In the genomic region with DNA sequence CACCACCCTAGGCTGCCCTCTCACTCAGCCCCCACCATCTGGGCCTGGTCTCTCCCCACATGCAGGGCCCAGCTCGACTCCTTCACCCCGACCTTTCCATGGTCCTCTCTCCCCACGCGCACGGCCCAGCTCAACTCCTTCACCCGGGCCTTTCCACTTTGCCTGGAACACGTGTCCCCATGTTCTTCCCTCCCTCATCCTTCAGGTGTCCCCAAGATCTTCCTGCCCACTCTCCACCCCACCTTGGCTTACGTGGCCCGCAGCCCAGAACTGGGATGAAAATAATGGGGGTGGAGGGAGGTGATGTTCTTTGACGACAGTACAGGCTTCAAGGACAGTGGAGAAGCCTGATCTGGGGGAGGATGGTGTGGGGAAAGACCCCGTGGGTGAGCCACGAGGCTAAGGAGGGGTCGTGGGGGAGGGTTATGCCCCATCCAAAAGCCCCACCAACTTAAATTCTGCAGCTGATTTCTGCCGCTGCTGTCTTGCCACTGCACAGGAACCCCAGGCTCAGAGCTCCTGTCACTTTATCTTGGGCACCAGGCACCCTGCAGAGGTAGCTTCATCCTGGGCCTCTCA, we compare ENCODE assay signal across 2 cellular contexts.
TF ChIP-seq lines count a peak whose summit lies in the region.

No MANE protein-coding gene starts in this region.

TF ChIP-seq in IMR-90, 13 proteins besides CTCF, POLR2A, EP300 and RAD21:
- TF ChIP-seq, protein P1, sequence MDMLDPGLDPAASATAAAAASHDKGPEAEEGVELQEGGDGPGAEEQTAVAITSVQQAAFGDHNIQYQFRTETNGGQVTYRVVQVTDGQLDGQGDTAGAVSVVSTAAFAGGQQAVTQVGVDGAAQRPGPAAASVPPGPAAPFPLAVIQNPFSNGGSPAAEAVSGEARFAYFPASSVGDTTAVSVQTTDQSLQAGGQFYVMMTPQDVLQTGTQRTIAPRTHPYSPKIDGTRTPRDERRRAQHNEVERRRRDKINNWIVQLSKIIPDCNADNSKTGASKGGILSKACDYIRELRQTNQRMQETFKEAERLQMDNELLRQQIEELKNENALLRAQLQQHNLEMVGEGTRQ (IDR thresholded peaks at IDR 0.05; ENCODE audit: low read depth, low read length), result no peak
- TF ChIP-seq, protein P2, sequence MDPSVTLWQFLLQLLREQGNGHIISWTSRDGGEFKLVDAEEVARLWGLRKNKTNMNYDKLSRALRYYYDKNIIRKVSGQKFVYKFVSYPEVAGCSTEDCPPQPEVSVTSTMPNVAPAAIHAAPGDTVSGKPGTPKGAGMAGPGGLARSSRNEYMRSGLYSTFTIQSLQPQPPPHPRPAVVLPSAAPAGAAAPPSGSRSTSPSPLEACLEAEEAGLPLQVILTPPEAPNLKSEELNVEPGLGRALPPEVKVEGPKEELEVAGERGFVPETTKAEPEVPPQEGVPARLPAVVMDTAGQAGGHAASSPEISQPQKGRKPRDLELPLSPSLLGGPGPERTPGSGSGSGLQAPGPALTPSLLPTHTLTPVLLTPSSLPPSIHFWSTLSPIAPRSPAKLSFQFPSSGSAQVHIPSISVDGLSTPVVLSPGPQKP (IDR thresholded peaks at IDR 0.05; ENCODE audit: borderline replicate concordance, low read depth, low read length), result no peak
- TF ChIP-seq MAZ (IDR thresholded peaks at IDR 0.05; ENCODE audit: borderline replicate concordance, low read depth, low read length), result no peak
- TF ChIP-seq CHD1 (IDR thresholded peaks at IDR 0.05; ENCODE audit: low read depth, low read length), result no peak
- no peak for TF ChIP-seq SMC3 (IDR thresholded peaks at IDR 0.05; ENCODE audit: low read depth, low read length)
- TF ChIP-seq MXI1 (IDR thresholded peaks at IDR 0.05; ENCODE audit: borderline replicate concordance, low read depth, low read length), result no peak
- TF ChIP-seq NFE2L2 (IDR thresholded peaks at IDR 0.05; ENCODE audit: low read depth, low read length), result no peak
- TF ChIP-seq BHLHE40 (IDR thresholded peaks at IDR 0.05; ENCODE audit: low read depth, low read length), result no peak
- no peak for TF ChIP-seq RCOR1 (IDR thresholded peaks at IDR 0.05; ENCODE audit: insufficient replicate concordance, low read length)
- TF ChIP-seq MAFK (IDR thresholded peaks at IDR 0.05; ENCODE audit: low read depth, low read length), result no peak
- TF ChIP-seq CEBPB (IDR thresholded peaks at IDR 0.05; ENCODE audit: low read depth, low read length), result no peak
- no peak for TF ChIP-seq FOS (IDR thresholded peaks at IDR 0.05; ENCODE audit: low read depth, low read length)
- no peak for TF ChIP-seq RFX5 (IDR thresholded peaks at IDR 0.05; ENCODE audit: low read depth, low read length)

TF ChIP-seq in GM12878, 131 proteins besides CTCF, POLR2A, EP300 and RAD21:
- TF ChIP-seq POU2F2 (IDR thresholded peaks at IDR 0.05; ENCODE audit: borderline replicate concordance, low read depth, low read length), result peak; percentile 33; the same call in 1 of the 3 replicates
- peak; percentile 53; the same call in 1 of the 2 replicates for TF ChIP-seq RB1 (IDR thresholded peaks at IDR 0.05; ENCODE audit: borderline replicate concordance)
- TF ChIP-seq ZBED1 (IDR thresholded peaks at IDR 0.05; ENCODE audit: borderline replicate concordance), result no peak
- no peak for TF ChIP-seq NR2C1 (IDR thresholded peaks at IDR 0.05)
- TF ChIP-seq KDM1A (IDR thresholded peaks at IDR 0.05; ENCODE audit: borderline replicate concordance), result no peak
- TF ChIP-seq, protein P3, sequence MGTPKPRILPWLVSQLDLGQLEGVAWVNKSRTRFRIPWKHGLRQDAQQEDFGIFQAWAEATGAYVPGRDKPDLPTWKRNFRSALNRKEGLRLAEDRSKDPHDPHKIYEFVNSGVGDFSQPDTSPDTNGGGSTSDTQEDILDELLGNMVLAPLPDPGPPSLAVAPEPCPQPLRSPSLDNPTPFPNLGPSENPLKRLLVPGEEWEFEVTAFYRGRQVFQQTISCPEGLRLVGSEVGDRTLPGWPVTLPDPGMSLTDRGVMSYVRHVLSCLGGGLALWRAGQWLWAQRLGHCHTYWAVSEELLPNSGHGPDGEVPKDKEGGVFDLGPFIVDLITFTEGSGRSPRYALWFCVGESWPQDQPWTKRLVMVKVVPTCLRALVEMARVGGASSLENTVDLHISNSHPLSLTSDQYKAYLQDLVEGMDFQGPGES (IDR thresholded peaks at IDR 0.05), result no peak
- TF ChIP-seq, protein P4, sequence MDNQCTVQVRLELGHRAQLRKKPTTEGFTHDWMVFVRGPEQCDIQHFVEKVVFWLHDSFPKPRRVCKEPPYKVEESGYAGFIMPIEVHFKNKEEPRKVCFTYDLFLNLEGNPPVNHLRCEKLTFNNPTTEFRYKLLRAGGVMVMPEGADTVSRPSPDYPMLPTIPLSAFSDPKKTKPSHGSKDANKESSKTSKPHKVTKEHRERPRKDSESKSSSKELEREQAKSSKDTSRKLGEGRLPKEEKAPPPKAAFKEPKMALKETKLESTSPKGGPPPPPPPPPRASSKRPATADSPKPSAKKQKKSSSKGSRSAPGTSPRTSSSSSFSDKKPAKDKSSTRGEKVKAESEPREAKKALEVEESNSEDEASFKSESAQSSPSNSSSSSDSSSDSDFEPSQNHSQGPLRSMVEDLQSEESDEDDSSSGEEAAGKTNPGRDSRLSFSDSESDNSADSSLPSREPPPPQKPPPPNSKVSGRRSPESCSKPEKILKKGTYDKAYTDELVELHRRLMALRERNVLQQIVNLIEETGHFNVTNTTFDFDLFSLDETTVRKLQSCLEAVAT (IDR thresholded peaks at IDR 0.05), result peak; percentile 94
- 0 out of 2 replicates have a peak, but pooled peaks have one; percentile 7 for TF ChIP-seq YY1 (IDR thresholded peaks at IDR 0.05; ENCODE audit: low read depth, low read length)
- peak; percentile 46; the same call in 1 of the 2 replicates for TF ChIP-seq HDGF (IDR thresholded peaks at IDR 0.05)
- TF ChIP-seq, protein P5, sequence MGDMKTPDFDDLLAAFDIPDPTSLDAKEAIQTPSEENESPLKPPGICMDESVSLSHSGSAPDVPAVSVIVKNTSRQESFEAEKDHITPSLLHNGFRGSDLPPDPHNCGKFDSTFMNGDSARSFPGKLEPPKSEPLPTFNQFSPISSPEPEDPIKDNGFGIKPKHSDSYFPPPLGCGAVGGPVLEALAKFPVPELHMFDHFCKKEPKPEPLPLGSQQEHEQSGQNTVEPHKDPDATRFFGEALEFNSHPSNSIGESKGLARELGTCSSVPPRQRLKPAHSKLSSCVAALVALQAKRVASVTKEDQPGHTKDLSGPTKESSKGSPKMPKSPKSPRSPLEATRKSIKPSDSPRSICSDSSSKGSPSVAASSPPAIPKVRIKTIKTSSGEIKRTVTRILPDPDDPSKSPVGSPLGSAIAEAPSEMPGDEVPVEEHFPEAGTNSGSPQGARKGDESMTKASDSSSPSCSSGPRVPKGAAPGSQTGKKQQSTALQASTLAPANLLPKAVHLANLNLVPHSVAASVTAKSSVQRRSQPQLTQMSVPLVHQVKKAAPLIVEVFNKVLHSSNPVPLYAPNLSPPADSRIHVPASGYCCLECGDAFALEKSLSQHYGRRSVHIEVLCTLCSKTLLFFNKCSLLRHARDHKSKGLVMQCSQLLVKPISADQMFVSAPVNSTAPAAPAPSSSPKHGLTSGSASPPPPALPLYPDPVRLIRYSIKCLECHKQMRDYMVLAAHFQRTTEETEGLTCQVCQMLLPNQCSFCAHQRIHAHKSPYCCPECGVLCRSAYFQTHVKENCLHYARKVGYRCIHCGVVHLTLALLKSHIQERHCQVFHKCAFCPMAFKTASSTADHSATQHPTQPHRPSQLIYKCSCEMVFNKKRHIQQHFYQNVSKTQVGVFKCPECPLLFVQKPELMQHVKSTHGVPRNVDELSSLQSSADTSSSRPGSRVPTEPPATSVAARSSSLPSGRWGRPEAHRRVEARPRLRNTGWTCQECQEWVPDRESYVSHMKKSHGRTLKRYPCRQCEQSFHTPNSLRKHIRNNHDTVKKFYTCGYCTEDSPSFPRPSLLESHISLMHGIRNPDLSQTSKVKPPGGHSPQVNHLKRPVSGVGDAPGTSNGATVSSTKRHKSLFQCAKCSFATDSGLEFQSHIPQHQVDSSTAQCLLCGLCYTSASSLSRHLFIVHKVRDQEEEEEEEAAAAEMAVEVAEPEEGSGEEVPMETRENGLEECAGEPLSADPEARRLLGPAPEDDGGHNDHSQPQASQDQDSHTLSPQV (IDR thresholded peaks at IDR 0.05), result 0 out of 2 replicates have a peak, but pooled peaks have one; percentile 5
- TF ChIP-seq, protein P6, sequence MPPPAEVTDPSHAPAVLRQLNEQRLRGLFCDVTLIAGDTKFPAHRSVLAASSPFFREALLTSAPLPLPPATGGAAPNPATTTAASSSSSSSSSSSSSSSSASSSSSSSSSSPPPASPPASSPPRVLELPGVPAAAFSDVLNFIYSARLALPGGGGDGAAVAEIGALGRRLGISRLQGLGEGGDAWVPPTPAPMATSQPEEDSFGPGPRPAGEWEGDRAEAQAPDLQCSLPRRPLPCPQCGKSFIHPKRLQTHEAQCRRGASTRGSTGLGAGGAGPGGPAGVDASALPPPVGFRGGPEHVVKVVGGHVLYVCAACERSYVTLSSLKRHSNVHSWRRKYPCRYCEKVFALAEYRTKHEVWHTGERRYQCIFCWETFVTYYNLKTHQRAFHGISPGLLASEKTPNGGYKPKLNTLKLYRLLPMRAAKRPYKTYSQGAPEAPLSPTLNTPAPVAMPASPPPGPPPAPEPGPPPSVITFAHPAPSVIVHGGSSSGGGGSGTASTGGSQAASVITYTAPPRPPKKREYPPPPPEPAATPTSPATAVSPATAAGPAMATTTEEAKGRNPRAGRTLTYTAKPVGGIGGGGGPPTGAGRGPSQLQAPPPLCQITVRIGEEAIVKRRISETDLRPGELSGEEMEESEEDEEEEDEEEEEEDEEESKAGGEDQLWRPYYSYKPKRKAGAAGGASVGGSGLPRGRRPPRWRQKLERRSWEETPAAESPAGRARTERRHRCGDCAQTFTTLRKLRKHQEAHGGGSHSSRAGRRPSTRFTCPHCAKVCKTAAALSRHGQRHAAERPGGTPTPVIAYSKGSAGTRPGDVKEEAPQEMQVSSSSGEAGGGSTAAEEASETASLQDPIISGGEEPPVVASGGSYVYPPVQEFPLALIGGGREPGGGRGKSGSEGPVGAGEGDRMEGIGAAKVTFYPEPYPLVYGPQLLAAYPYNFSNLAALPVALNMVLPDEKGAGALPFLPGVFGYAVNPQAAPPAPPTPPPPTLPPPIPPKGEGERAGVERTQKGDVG (CRISPR knock-in tag; IDR thresholded peaks at IDR 0.05), result peak; percentile 32; the same call in 1 of the 2 replicates
- TF ChIP-seq DPF2 (IDR thresholded peaks at IDR 0.05), result peak; percentile 57; the same call in 1 of the 2 replicates
- TF ChIP-seq GATAD2B (conservative IDR thresholded peaks at IDR 0.05; ENCODE audit: low read depth), result 0 out of 2 replicates have a peak, but pooled peaks have one; percentile 20
- TF ChIP-seq, protein P7, sequence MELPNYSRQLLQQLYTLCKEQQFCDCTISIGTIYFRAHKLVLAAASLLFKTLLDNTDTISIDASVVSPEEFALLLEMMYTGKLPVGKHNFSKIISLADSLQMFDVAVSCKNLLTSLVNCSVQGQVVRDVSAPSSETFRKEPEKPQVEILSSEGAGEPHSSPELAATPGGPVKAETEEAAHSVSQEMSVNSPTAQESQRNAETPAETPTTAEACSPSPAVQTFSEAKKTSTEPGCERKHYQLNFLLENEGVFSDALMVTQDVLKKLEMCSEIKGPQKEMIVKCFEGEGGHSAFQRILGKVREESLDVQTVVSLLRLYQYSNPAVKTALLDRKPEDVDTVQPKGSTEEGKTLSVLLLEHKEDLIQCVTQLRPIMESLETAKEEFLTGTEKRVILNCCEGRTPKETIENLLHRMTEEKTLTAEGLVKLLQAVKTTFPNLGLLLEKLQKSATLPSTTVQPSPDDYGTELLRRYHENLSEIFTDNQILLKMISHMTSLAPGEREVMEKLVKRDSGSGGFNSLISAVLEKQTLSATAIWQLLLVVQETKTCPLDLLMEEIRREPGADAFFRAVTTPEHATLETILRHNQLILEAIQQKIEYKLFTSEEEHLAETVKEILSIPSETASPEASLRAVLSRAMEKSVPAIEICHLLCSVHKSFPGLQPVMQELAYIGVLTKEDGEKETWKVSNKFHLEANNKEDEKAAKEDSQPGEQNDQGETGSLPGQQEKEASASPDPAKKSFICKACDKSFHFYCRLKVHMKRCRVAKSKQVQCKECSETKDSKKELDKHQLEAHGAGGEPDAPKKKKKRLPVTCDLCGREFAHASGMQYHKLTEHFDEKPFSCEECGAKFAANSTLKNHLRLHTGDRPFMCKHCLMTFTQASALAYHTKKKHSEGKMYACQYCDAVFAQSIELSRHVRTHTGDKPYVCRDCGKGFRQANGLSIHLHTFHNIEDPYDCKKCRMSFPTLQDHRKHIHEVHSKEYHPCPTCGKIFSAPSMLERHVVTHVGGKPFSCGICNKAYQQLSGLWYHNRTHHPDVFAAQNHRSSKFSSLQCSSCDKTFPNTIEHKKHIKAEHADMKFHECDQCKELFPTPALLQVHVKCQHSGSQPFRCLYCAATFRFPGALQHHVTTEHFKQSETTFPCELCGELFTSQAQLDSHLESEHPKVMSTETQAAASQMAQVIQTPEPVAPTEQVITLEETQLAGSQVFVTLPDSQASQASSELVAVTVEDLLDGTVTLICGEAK (IDR thresholded peaks at IDR 0.05; ENCODE audit: borderline replicate concordance), result 0 out of 2 replicates have a peak, but pooled peaks have one; percentile 26
- peak; percentile 55 for TF ChIP-seq POLR2AphosphoS5 (IDR thresholded peaks at IDR 0.05; ENCODE audit: low read length)
- peak; percentile 22; the same call in 1 of the 2 replicates for TF ChIP-seq BMI1 (IDR thresholded peaks at IDR 0.05; ENCODE audit: borderline replicate concordance)
- TF ChIP-seq, protein P8, sequence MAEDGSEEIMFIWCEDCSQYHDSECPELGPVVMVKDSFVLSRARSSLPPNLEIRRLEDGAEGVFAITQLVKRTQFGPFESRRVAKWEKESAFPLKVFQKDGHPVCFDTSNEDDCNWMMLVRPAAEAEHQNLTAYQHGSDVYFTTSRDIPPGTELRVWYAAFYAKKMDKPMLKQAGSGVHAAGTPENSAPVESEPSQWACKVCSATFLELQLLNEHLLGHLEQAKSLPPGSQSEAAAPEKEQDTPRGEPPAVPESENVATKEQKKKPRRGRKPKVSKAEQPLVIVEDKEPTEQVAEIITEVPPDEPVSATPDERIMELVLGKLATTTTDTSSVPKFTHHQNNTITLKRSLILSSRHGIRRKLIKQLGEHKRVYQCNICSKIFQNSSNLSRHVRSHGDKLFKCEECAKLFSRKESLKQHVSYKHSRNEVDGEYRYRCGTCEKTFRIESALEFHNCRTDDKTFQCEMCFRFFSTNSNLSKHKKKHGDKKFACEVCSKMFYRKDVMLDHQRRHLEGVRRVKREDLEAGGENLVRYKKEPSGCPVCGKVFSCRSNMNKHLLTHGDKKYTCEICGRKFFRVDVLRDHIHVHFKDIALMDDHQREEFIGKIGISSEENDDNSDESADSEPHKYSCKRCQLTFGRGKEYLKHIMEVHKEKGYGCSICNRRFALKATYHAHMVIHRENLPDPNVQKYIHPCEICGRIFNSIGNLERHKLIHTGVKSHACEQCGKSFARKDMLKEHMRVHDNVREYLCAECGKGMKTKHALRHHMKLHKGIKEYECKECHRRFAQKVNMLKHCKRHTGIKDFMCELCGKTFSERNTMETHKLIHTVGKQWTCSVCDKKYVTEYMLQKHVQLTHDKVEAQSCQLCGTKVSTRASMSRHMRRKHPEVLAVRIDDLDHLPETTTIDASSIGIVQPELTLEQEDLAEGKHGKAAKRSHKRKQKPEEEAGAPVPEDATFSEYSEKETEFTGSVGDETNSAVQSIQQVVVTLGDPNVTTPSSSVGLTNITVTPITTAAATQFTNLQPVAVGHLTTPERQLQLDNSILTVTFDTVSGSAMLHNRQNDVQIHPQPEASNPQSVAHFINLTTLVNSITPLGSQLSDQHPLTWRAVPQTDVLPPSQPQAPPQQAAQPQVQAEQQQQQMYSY (CRISPR knock-in tag; IDR thresholded peaks at IDR 0.05), result 0 out of 2 replicates have a peak, but pooled peaks have one; percentile 53
- TF ChIP-seq SMARCA5 (IDR thresholded peaks at IDR 0.05), result 0 out of 2 replicates have a peak, but pooled peaks have one; percentile 42
- TF ChIP-seq MTA3 (IDR thresholded peaks at IDR 0.05; ENCODE audit: borderline replicate concordance, low read length), result no peak; the same call in 1 of the 2 replicates
